Comparison of ENCODE assay signal across 16 cellular contexts in genomic region chr16:49663081-49664057, GRCh38.
DNase-seq lines count a peak whose midpoint lies in the region; ATAC-seq and TF ChIP-seq lines count a peak whose summit lies in the region.
"Had no signal": no experiment of that assay in that cellular context is flagged by ENCODE, and none has a peak within 500 bp of the region (broad histone marks: within the 10 kb centered on the region; RNA-seq: fewer than 3 reads in every experiment).

No MANE protein-coding gene starts in this region.

- H3K4me1 ChIP-seq in neuronal stem cell (ENCODE audit: control insufficient read depth in 2 of 2, insufficient read depth in 1 of 2, low read depth in 1 of 2, low read length in 2 of 2) (peaks cover 28 to 31% of the 10 kb centered on the region in 2 donors), urinary bladder (ENCODE audit: insufficient read depth) (no peaks in the 10 kb centered on the region)

- H3K9me3 Mint-ChIP-seq in glutamatergic neuron (ENCODE audit: unreplicated experiment) = peaks cover 10% of the 10 kb centered on the region
- H3K9me3 Mint-ChIP-seq in stimulated activated effector memory CD8-positive, alpha-beta T cell treated with anti-CD3 and anti-CD28 coated beads, Interleukin-12 subunit alpha, Interleukin-12 subunit beta, amount 100 ng/mL, for 72 hours = no peaks in the 10 kb centered on the region
- H3K9me3 Mint-ChIP-seq in activated CD4-positive, alpha-beta T cell treated with anti-CD3 and anti-CD28 coated beads for 36 hours (ENCODE audit: low read depth) = no peaks in the 10 kb centered on the region
- H3K9me3 Mint-ChIP-seq: activated T-helper 1 cell treated with anti-CD3 and anti-CD28 coated beads, Interleukin-12 subunit alpha, Interleukin-12 subunit beta, Interleukin-2, Interleukin-4 antibody, amounts not matched to agents 30 ng/mL and 10 ng/mL and 1 ng/mL, durations not matched to agents 14 hours and 24 hours and 36 hours had no signal

- H3K27ac ChIP-seq in neuronal stem cell (replicated peaks; ENCODE audit: low read length) (no peak overlapping the region), urinary bladder (ENCODE audit: low read depth) (peak overlapping the region; percentile 76)
- H3K27ac ChIP-seq: 22Rv1 had no signal

- H2BK120ac ChIP-seq in neuronal stem cell (ENCODE audit: low read depth, low read length) = no peak overlapping the region

- peak overlapping the region; percentile 60 for H3K18ac ChIP-seq in neuronal stem cell (ENCODE audit: low read length)

- H3K4ac ChIP-seq in neuronal stem cell (ENCODE audit: low read length) = no peak overlapping the region

- H3K79me1 ChIP-seq in neuronal stem cell (ENCODE audit: low read depth, low read length) = peaks cover 5% of the 10 kb centered on the region

- H2AK5ac ChIP-seq in neuronal stem cell (ENCODE audit: low read depth, low read length) = peak overlapping the region; percentile 61

- peak overlapping the region; percentile 32 for H3K23ac ChIP-seq in neuronal stem cell (ENCODE audit: low read depth, low read length, poor library complexity)

- POLR2A ChIA-PET in activated CD4-positive, alpha-beta T cell treated with anti-CD3 and anti-CD28 coated beads for 36 hours (lab: Charles Lee) = no interaction called here

- H4K8ac ChIP-seq in neuronal stem cell (ENCODE audit: low read depth, low read length) = no peak overlapping the region

- no peak overlapping the region for H2BK5ac ChIP-seq in neuronal stem cell (ENCODE audit: low read length)

- H3K36me3 ChIP-seq in neuronal stem cell (replicated peaks in 1 of 2; ENCODE audit: control insufficient read depth in 2 of 2, insufficient read depth in 2 of 2, low read length in 2 of 2) (peaks cover 0 to 3% of the 10 kb centered on the region in 2 donors), urinary bladder (ENCODE audit: insufficient read depth) (no peaks in the 10 kb centered on the region)

- peak; percentile 8 for DNase-seq in NCI-H1105 treated with DMSO at 0.1 percent for 48 hours (lab: John Stamatoyannopoulos, UW)
- no peak for DNase-seq in NCI-H1105 (lab: John Stamatoyannopoulos, UW)
- DNase-seq in glutamatergic neuron = no peak
- no peak for DNase-seq in neuronal stem cell (ENCODE audit: low spot score)
- no peak for DNase-seq in stimulated activated effector memory CD8-positive, alpha-beta T cell treated with anti-CD3 and anti-CD28 coated beads, Interleukin-12 subunit alpha, Interleukin-12 subunit beta, amount 100 ng/mL, for 72 hours (ENCODE audit: low spot score in 2 of 2)
- DNase-seq in activated CD4-positive, alpha-beta T cell treated with anti-CD3 and anti-CD28 coated beads for 36 hours = no peak
- no peak for DNase-seq in GDM1 (lab: John Stamatoyannopoulos, UW)
- DNase-seq: activated CD4-positive, alpha-beta T cell treated with anti-CD3 and anti-CD28 coated beads for 48 hours; nucleus accumbens; stimulated activated CD4-positive, alpha-beta T cell treated with anti-CD3 and anti-CD28 coated beads, Interleukin-2, amount 100 ng/mL, for 48 hours; stimulated activated naive CD8-positive, alpha-beta T cell treated with anti-CD3 and anti-CD28 coated beads, Interleukin-15, Interleukin-2, amounts not matched to agents 100 U/mL and 50 U/mL, for 24 hours; T-helper 1 cell had no signal

- TF ChIP-seq CTCF in glutamatergic neuron (IDR thresholded peaks at IDR 0.05; ENCODE audit: partially characterized antibody, unreplicated experiment) = no peak

- peaks cover 16% of the 10 kb centered on the region for H3K27me3 Mint-ChIP-seq in glutamatergic neuron (ENCODE audit: unreplicated experiment)
- H3K27me3 Mint-ChIP-seq in activated CD4-positive, alpha-beta T cell treated with anti-CD3 and anti-CD28 coated beads for 36 hours = no peaks in the 10 kb centered on the region

- peaks cover 40% of the 10 kb centered on the region for H3K4me1 Mint-ChIP-seq in glutamatergic neuron (ENCODE audit: low read depth, unreplicated experiment)
- no peaks in the 10 kb centered on the region for H3K4me1 Mint-ChIP-seq in stimulated activated effector memory CD8-positive, alpha-beta T cell treated with anti-CD3 and anti-CD28 coated beads, Interleukin-12 subunit alpha, Interleukin-12 subunit beta, amount 100 ng/mL, for 72 hours
- H3K4me1 Mint-ChIP-seq in activated CD4-positive, alpha-beta T cell treated with anti-CD3 and anti-CD28 coated beads for 36 hours = no peaks in the 10 kb centered on the region

- no peak overlapping the region for H4K91ac ChIP-seq in neuronal stem cell (ENCODE audit: low read depth, low read length, poor library complexity)

- intact Hi-C loops in activated CD4-positive, alpha-beta T cell treated with anti-CD3 and anti-CD28 coated beads for 36 hours (cut with DNase I, micrococcal nuclease) = loop anchor here in 1 of 2 experiments (5.0 kb wide), 1 partner anchor 959 kb away; no protein-coding TSS in a partner anchor

- H2BK15ac ChIP-seq in neuronal stem cell (ENCODE audit: low read length) = no peak overlapping the region

- no peaks in the 10 kb centered on the region for H3K27me3 ChIP-seq in neuronal stem cell (ENCODE audit: control insufficient read depth in 3 of 3, insufficient read depth in 3 of 3, low read depth in 1 of 3, low read length in 3 of 3)

- H3K27ac Mint-ChIP-seq in glutamatergic neuron (ENCODE audit: unreplicated experiment) = peak overlapping the region; percentile 70
- no peak overlapping the region for H3K27ac Mint-ChIP-seq in stimulated activated effector memory CD8-positive, alpha-beta T cell treated with anti-CD3 and anti-CD28 coated beads, Interleukin-12 subunit alpha, Interleukin-12 subunit beta, amount 100 ng/mL, for 72 hours
- H3K27ac Mint-ChIP-seq in activated CD4-positive, alpha-beta T cell treated with anti-CD3 and anti-CD28 coated beads for 36 hours = no peak overlapping the region
- H3K27ac Mint-ChIP-seq: activated T-helper 1 cell treated with anti-CD3 and anti-CD28 coated beads, Interleukin-12 subunit alpha, Interleukin-12 subunit beta, Interleukin-2, Interleukin-4 antibody, amounts not matched to agents 30 ng/mL and 10 ng/mL and 1 ng/mL, durations not matched to agents 14 hours and 24 hours and 36 hours had no signal

- no peak for ATAC-seq in stimulated activated effector memory CD8-positive, alpha-beta T cell treated with anti-CD3 and anti-CD28 coated beads, Interleukin-12 subunit alpha, Interleukin-12 subunit beta, amount 100 ng/mL, for 72 hours
- no peak for ATAC-seq in activated CD4-positive, alpha-beta T cell treated with anti-CD3 and anti-CD28 coated beads for 36 hours
- ATAC-seq: esophagus mucosa; stimulated activated naive CD8-positive, alpha-beta T cell treated with anti-CD3 and anti-CD28 coated beads, Interleukin-15, Interleukin-2, amounts not matched to agents 100 U/mL and 50 U/mL, for 24 hours had no signal

- H3K36me3 Mint-ChIP-seq in glutamatergic neuron (ENCODE audit: unreplicated experiment) = no peaks in the 10 kb centered on the region
- no peaks in the 10 kb centered on the region for H3K36me3 Mint-ChIP-seq in stimulated activated effector memory CD8-positive, alpha-beta T cell treated with anti-CD3 and anti-CD28 coated beads, Interleukin-12 subunit alpha, Interleukin-12 subunit beta, amount 100 ng/mL, for 72 hours
- no peaks in the 10 kb centered on the region for H3K36me3 Mint-ChIP-seq in activated CD4-positive, alpha-beta T cell treated with anti-CD3 and anti-CD28 coated beads for 36 hours (ENCODE audit: low read depth)

- H2BK12ac ChIP-seq in neuronal stem cell (ENCODE audit: low read length) = no peak overlapping the region

- no peak overlapping the region for H3K4me2 ChIP-seq in neuronal stem cell (ENCODE audit: insufficient read depth, low read length, poor library complexity, severe bottlenecking)

- no peak overlapping the region for H3K4me3 Mint-ChIP-seq in glutamatergic neuron (ENCODE audit: unreplicated experiment)
- H3K4me3 Mint-ChIP-seq in stimulated activated effector memory CD8-positive, alpha-beta T cell treated with anti-CD3 and anti-CD28 coated beads, Interleukin-12 subunit alpha, Interleukin-12 subunit beta, amount 100 ng/mL, for 72 hours = no peak overlapping the region
- H3K4me3 Mint-ChIP-seq in activated CD4-positive, alpha-beta T cell treated with anti-CD3 and anti-CD28 coated beads for 36 hours = no peak overlapping the region
- H3K4me3 Mint-ChIP-seq: activated T-helper 1 cell treated with anti-CD3 and anti-CD28 coated beads, Interleukin-12 subunit alpha, Interleukin-12 subunit beta, Interleukin-2, Interleukin-4 antibody, amounts not matched to agents 30 ng/mL and 10 ng/mL and 1 ng/mL, durations not matched to agents 14 hours and 24 hours and 36 hours had no signal

- no CpG with 5 or more reads among the region's 28 CpGs for WGBS in neuronal stem cell (ENCODE audit: extremely low coverage in 2 of 2, insufficient read length in 2 of 2, insufficient replicate concordance in 1 of 2), 2 donors
- WGBS in urinary bladder = 41% methylated on average over 28 of the region's 28 CpGs

- H3K4me3 ChIP-seq in neuronal stem cell (ENCODE audit: low read length in 2 of 2) (no peak overlapping the region), urinary bladder (ENCODE audit: low read depth, low read length) (no peak overlapping the region)

- no peak overlapping the region for H3K9ac ChIP-seq in neuronal stem cell (ENCODE audit: low read depth, low read length, poor library complexity)

- CTCF ChIA-PET in activated CD4-positive, alpha-beta T cell treated with anti-CD3 and anti-CD28 coated beads for 36 hours (lab: Charles Lee) = no interaction called here

- no peaks in the 10 kb centered on the region for H3K9me3 ChIP-seq in neuronal stem cell (replicated peaks in 1 of 2; ENCODE audit: control insufficient read depth in 2 of 2, insufficient read depth in 1 of 2, low read depth in 1 of 2, low read length in 2 of 2)

- no peak overlapping the region for H2AFZ ChIP-seq in neuronal stem cell (ENCODE audit: low read length)

- H3K14ac ChIP-seq in neuronal stem cell (ENCODE audit: low read length) = peak overlapping the region; percentile 1
